ENCODE assay signal across 30 cellular contexts in genomic region chr5:60519372-60519771, GRCh38.
DNase-seq lines count a peak whose midpoint lies in the region; ATAC-seq and TF ChIP-seq lines count a peak whose summit lies in the region.
"Had no signal": no experiment of that assay in that cellular context is flagged by ENCODE, and none has a peak within 500 bp of the region (broad histone marks: within the 10 kb centered on the region; RNA-seq: fewer than 3 reads in every experiment).

No MANE protein-coding gene starts in this region.

- peaks cover 6% of the 10 kb centered on the region for H3K36me3 ChIP-seq in GM06990 (ENCODE audit: control insufficient read depth, insufficient read depth, low read length)
- no peaks in the 10 kb centered on the region for H3K36me3 ChIP-seq in OCI-LY7 (ENCODE audit: insufficient read depth, low read length)
- no peaks in the 10 kb centered on the region for H3K36me3 ChIP-seq in gastroesophageal sphincter
- no peaks in the 10 kb centered on the region for H3K36me3 ChIP-seq in rectal smooth muscle tissue (ENCODE audit: control insufficient read depth, insufficient read depth, low read length)
- H3K36me3 ChIP-seq: BE2C, breast epithelium, colonic mucosa, neural progenitor cell, WERI-Rb-1 had no signal

- H3K9me2 ChIP-seq in OCI-LY7 (ENCODE audit: insufficient read depth, low read length), result no peaks in the 10 kb centered on the region

- WGBS in gastroesophageal sphincter (ENCODE audit: low coverage in 1 of 2), 2 donors, result 0 to 25% methylated on average over 1 of the region's 1 CpG

- peak; percentile 69 for TF ChIP-seq EP300 in gastroesophageal sphincter (IDR thresholded peaks at IDR 0.05)

- H3K9me3 ChIP-seq in OCI-LY7 (ENCODE audit: low read length) (no peaks in the 10 kb centered on the region), gastroesophageal sphincter (no peaks in the 10 kb centered on the region)
- H3K9me3 ChIP-seq: BE2C, breast epithelium, colonic mucosa had no signal

- ATAC-seq in gastroesophageal sphincter, result peak; percentile 57
- no peak for ATAC-seq in left lobe of liver
- ATAC-seq: activated T-cell treated with anti-CD3 and anti-CD28 coated beads, Interleukin-2, amount 50 U/mL, for 72 hours; PC-3; stimulated activated naive CD8-positive, alpha-beta T cell treated with anti-CD3 and anti-CD28 coated beads, Interleukin-15, amount 100 ng/mL, for 72 hours had no signal

- H3K4me2 ChIP-seq in OCI-LY7 (ENCODE audit: low read length), result peak overlapping the region; percentile 83; the same call in 1 of the 2 replicates
- H3K4me2 ChIP-seq: neural progenitor cell had no signal

- TF ChIP-seq POLR2A in gastroesophageal sphincter (IDR thresholded peaks at IDR 0.05), result no peak

- CTCF ChIA-PET in OCI-LY7 (lab: Charles Lee; ENCODE audit: unreplicated experiment), result no interaction called here

- intact Hi-C loops in OCI-LY7 (cut with micrococcal nuclease; ENCODE audit: unreplicated experiment), result no loop called here

- no peak overlapping the region for H3K27ac ChIP-seq in OCI-LY7 (ENCODE audit: low read depth, low read length, poor library complexity, severe bottlenecking)
- peak overlapping the region; percentile 66 to 93 (median 84) for H3K27ac ChIP-seq in gastroesophageal sphincter
- H3K27ac ChIP-seq in rectal smooth muscle tissue (ENCODE audit: low read depth, low read length), result peak overlapping the region; percentile 77
- H3K27ac ChIP-seq: breast epithelium, colonic mucosa, GM23248, neural progenitor cell, WERI-Rb-1 had no signal

- no peaks in the 10 kb centered on the region for H3K79me2 ChIP-seq in OCI-LY7 (ENCODE audit: insufficient read depth, low read depth, low read length)

- H3K4me3 ChIP-seq in GM06990 (replicated peaks; ENCODE audit: low read depth, low read length), result peak overlapping the region; percentile 57
- H3K4me3 ChIP-seq in OCI-LY7 (ENCODE audit: low read depth, low read length, poor library complexity, severe bottlenecking), result no peak overlapping the region
- no peak overlapping the region for H3K4me3 ChIP-seq in gastroesophageal sphincter
- H3K4me3 ChIP-seq in rectal smooth muscle tissue (ENCODE audit: low read length), result no peak overlapping the region
- H3K4me3 ChIP-seq: breast epithelium, colonic mucosa, GM23248, neural progenitor cell had no signal

- no peak overlapping the region for H3K9ac ChIP-seq in rectal smooth muscle tissue (ENCODE audit: low read length)
- H3K9ac ChIP-seq: GM23248, neural progenitor cell had no signal

- DNase-seq in GM06990 (ENCODE audit: extremely low read depth, insufficient read length) (no peak), OCI-LY7 (ENCODE audit: low spot score) (no peak), left lobe of liver (ENCODE audit: low spot score) (no peak), mesenteric fat pad (ENCODE audit: low spot score) (no peak), pons (ENCODE audit: low spot score) (no peak)
- DNase-seq in stimulated activated CD4-positive, alpha-beta T cell treated with anti-CD3 and anti-CD28 coated beads, Interleukin-12 subunit alpha, Interleukin-12 subunit beta, amount 100 ng/mL, for 4 hours, result no peak
- DNase-seq: activated CD4-positive, alpha-beta T cell treated with anti-CD3 and anti-CD28 coated beads, Interleukin-2, amount 50 U/mL, for 1 hour; activated naive CD4-positive, alpha-beta T cell treated with anti-CD3 and anti-CD28 coated beads for 36 hours; activated T-cell treated with anti-CD3 and anti-CD28 coated beads, Interleukin-2, amount 50 U/mL, for 72 hours; BE2C; colonic mucosa; DMS153; effector memory CD4-positive, alpha-beta T cell; GM23248; HFFc6; kidney glomerular epithelial cell; NCI-H1436; NCI-H2081 treated with DMSO at 0.1 percent for 48 hours; NCI-H82; PC-3; SHP77; small intestine; stimulated activated CD4-positive, alpha-beta T cell treated with anti-CD3 and anti-CD28 coated beads, Interleukin-1b, Interleukin-23, amount 100 ng/mL, for 48 hours; stimulated activated CD8-positive, alpha-beta memory T cell treated with anti-CD3 and anti-CD28 coated beads, Interleukin-4, amount 100 ng/mL, for 48 hours; stimulated activated naive CD8-positive, alpha-beta T cell treated with anti-CD3 and anti-CD28 coated beads, Interleukin-15, amount 100 ng/mL, for 72 hours; WERI-Rb-1 had no signal

- no TSS peak for BruUV-seq in OCI-LY7 (replicated peaks; lab: Mats Ljungman, UMichigan)

- no peaks in the 10 kb centered on the region for H4K20me1 ChIP-seq in OCI-LY7 (ENCODE audit: insufficient read depth, low read length)

- H3K4me1 ChIP-seq in OCI-LY7 (ENCODE audit: insufficient read depth, low read length, poor library complexity, severe bottlenecking), result peaks cover 33% of the 10 kb centered on the region
- peaks cover 8 to 79% (median 18%) of the 10 kb centered on the region in 3 donors for H3K4me1 ChIP-seq in gastroesophageal sphincter
- H3K4me1 ChIP-seq in rectal smooth muscle tissue (ENCODE audit: control insufficient read depth, insufficient read depth, low read length), result peaks cover 30% of the 10 kb centered on the region
- H3K4me1 ChIP-seq: breast epithelium, colonic mucosa, neural progenitor cell had no signal

- TF ChIP-seq CTCF in GM06990 (IDR thresholded peaks at IDR 0.05; ENCODE audit: insufficient read depth, low read length, poor library complexity, severe bottlenecking), result no peak
- TF ChIP-seq CTCF in OCI-LY7 (conservative IDR thresholded peaks at IDR 0.05; ENCODE audit: low read length), result no peak
- TF ChIP-seq CTCF in gastroesophageal sphincter (IDR thresholded peaks at IDR 0.05), result no peak

- H3K27me3 ChIP-seq in GM06990 (replicated peaks; ENCODE audit: control insufficient read depth, insufficient read depth, low read length), result no peaks in the 10 kb centered on the region
- no peaks in the 10 kb centered on the region for H3K27me3 ChIP-seq in gastroesophageal sphincter
- no peaks in the 10 kb centered on the region for H3K27me3 ChIP-seq in rectal smooth muscle tissue (ENCODE audit: control insufficient read depth, insufficient read depth, low read length)
- H3K27me3 ChIP-seq: BE2C, breast epithelium, colonic mucosa, neural progenitor cell had no signal

- no peak overlapping the region for H2AFZ ChIP-seq in OCI-LY7 (ENCODE audit: low read length)
- H2AFZ ChIP-seq: GM23248, neural progenitor cell had no signal

- POLR2A ChIA-PET in OCI-LY7 (lab: Charles Lee), result no interaction called here
